In genomic region chr20:63216041-63216848, GRCh38 we compare ENCODE assay signal across 8 cellular contexts. TPM values are rescaled to one million over a fixed set of nuclear protein-coding genes. Genes with fewer than 3 reads are reported as not detected.
DNase-seq lines count a peak whose midpoint lies in the region; ATAC-seq and TF ChIP-seq lines count a peak whose summit lies in the region.

Gene YTHDF1, minus strand, starts transcription at chr20:63216131. Its CDS starts 239 bp downstream, at chr20:63215892.

- H3K27ac Mint-ChIP-seq in activated T-cell treated with anti-CD3 and anti-CD28 coated beads, Interleukin-2, amount 50 U/mL, for 24 hours = peak within 1 kb of the TSS; percentile 97

- H3K27me3 ChIP-seq in esophagus (ENCODE audit: control insufficient read depth in 1 of 2, insufficient read depth in 2 of 2, low read length in 2 of 2) = no peaks in the 10 kb centered on the region
- H3K27me3 ChIP-seq in muscle layer of colon (ENCODE audit: control insufficient read depth in 1 of 2, insufficient read depth in 2 of 2, low read length in 2 of 2) = no peaks in the 10 kb centered on the region

- no peaks in the 10 kb centered on the region for H3K9me3 Mint-ChIP-seq in activated T-cell treated with anti-CD3 and anti-CD28 coated beads, Interleukin-2, amount 50 U/mL, for 24 hours

- H3K9ac ChIP-seq in muscle layer of colon (ENCODE audit: low read length) = peak within 1 kb of the TSS; percentile 78

- peaks cover 48% of the 10 kb centered on the region for H3K4me1 Mint-ChIP-seq in activated T-cell treated with anti-CD3 and anti-CD28 coated beads, Interleukin-2, amount 50 U/mL, for 24 hours (ENCODE audit: low read depth)

- peaks cover 5 to 8% of the 10 kb centered on the region in 2 donors for H3K4me1 ChIP-seq in esophagus (ENCODE audit: control insufficient read depth in 2 of 2, insufficient read depth in 2 of 2, low read length in 1 of 2)
- H3K4me1 ChIP-seq in muscle layer of colon (ENCODE audit: insufficient read depth, low read length) = peaks cover 43% of the 10 kb centered on the region

- 1% methylated on average over 63 to 96 of the region's 96 CpGs for WGBS in esophagus, 2 donors

- no peaks in the 10 kb centered on the region for H3K27me3 Mint-ChIP-seq in activated T-cell treated with anti-CD3 and anti-CD28 coated beads, Interleukin-2, amount 50 U/mL, for 24 hours

- H3K9me3 ChIP-seq in esophagus (ENCODE audit: control insufficient read depth in 2 of 2, insufficient read depth in 1 of 2, low read depth in 1 of 2, low read length in 1 of 2) (no peaks in the 10 kb centered on the region), muscle layer of colon (ENCODE audit: low read length) (no peaks in the 10 kb centered on the region)

- DNase-seq in DMS53 treated with DMSO at 0.1 percent for 48 hours (lab: John Stamatoyannopoulos, UW; ENCODE audit: unreplicated experiment) = peak; percentile 93
- DNase-seq in KG1 (lab: John Stamatoyannopoulos, UW) = peak; percentile 91
- peak; percentile 98 for DNase-seq in activated T-cell treated with anti-CD3 and anti-CD28 coated beads, Interleukin-2, amount 50 U/mL, for 24 hours
- peak; percentile 88 for DNase-seq in stimulated activated CD8-positive, alpha-beta memory T cell treated with anti-CD3 and anti-CD28 coated beads, Interleukin-7, amount 100 ng/mL, for 1 hour (ENCODE audit: low read depth in 2 of 2)

- H3K4me3 ChIP-seq in esophagus (ENCODE audit: low read depth in 1 of 2, low read length in 2 of 2) (peak within 1 kb of the TSS; percentile 86 to 98), muscle layer of colon (ENCODE audit: low read depth in 1 of 2, low read length in 2 of 2) (peak within 1 kb of the TSS; percentile 74 to 93)

- peaks cover 4 to 7% of the 10 kb centered on the region in 2 donors for H3K36me3 ChIP-seq in esophagus (ENCODE audit: control insufficient read depth in 2 of 2, insufficient read depth in 2 of 2, low read length in 1 of 2)
- peaks cover 15% of the 10 kb centered on the region for H3K36me3 ChIP-seq in muscle layer of colon (ENCODE audit: insufficient read depth, low read length)

- peak; percentile 81 for ATAC-seq in GM21737 (IDR thresholded peaks at IDR 0.05; ENCODE audit: unreplicated experiment)

- H3K4me3 Mint-ChIP-seq in activated T-cell treated with anti-CD3 and anti-CD28 coated beads, Interleukin-2, amount 50 U/mL, for 24 hours = peak within 1 kb of the TSS; percentile 98

- peaks cover 42% of the 10 kb centered on the region for H3K36me3 Mint-ChIP-seq in activated T-cell treated with anti-CD3 and anti-CD28 coated beads, Interleukin-2, amount 50 U/mL, for 24 hours (ENCODE audit: low read depth)

- H3K27ac ChIP-seq in esophagus (ENCODE audit: low read depth in 2 of 2, low read length in 1 of 2) (peak within 1 kb of the TSS; percentile 75 to 76), muscle layer of colon (ENCODE audit: low read depth, low read length) (peak within 1 kb of the TSS; percentile 88)

TF ChIP-seq in PFSK-1, 5 proteins besides CTCF, POLR2A, EP300 and RAD21:
- TF ChIP-seq POLR2AphosphoS5 (IDR thresholded peaks at IDR 0.05; ENCODE audit: low read depth, low read length) (peak; percentile 70), FOXP2 (optimal IDR thresholded peaks at IDR 0.05; ENCODE audit: borderline replicate concordance, extremely low read depth, extremely low read length, insufficient read depth) (peak; percentile 82), TAF1 (IDR thresholded peaks at IDR 0.05; ENCODE audit: borderline replicate concordance, insufficient read depth, low read length) (0 out of 2 replicates have a peak, but pooled peaks have one; percentile 35), SIN3A (IDR thresholded peaks at IDR 0.05; ENCODE audit: borderline replicate concordance, insufficient read depth, low read length) (no peak)
- TF ChIP-seq, protein P1, sequence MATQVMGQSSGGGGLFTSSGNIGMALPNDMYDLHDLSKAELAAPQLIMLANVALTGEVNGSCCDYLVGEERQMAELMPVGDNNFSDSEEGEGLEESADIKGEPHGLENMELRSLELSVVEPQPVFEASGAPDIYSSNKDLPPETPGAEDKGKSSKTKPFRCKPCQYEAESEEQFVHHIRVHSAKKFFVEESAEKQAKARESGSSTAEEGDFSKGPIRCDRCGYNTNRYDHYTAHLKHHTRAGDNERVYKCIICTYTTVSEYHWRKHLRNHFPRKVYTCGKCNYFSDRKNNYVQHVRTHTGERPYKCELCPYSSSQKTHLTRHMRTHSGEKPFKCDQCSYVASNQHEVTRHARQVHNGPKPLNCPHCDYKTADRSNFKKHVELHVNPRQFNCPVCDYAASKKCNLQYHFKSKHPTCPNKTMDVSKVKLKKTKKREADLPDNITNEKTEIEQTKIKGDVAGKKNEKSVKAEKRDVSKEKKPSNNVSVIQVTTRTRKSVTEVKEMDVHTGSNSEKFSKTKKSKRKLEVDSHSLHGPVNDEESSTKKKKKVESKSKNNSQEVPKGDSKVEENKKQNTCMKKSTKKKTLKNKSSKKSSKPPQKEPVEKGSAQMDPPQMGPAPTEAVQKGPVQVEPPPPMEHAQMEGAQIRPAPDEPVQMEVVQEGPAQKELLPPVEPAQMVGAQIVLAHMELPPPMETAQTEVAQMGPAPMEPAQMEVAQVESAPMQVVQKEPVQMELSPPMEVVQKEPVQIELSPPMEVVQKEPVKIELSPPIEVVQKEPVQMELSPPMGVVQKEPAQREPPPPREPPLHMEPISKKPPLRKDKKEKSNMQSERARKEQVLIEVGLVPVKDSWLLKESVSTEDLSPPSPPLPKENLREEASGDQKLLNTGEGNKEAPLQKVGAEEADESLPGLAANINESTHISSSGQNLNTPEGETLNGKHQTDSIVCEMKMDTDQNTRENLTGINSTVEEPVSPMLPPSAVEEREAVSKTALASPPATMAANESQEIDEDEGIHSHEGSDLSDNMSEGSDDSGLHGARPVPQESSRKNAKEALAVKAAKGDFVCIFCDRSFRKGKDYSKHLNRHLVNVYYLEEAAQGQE (IDR thresholded peaks at IDR 0.05; ENCODE audit: insufficient read depth in 1 of 2, low read depth in 2 of 2, low read length in 2 of 2) = peak in 1 of 2 experiments; percentile 25; a peak in 1 of 4 replicates

RNA-seq across cellular contexts. Expression of gene YTHDF1, which starts in this region (rescaled TPM):
- polyA plus RNA-seq in PFSK-1 (2012; ENCODE audit: insufficient read length, low read depth) = 37.5 TPM
- polyA plus RNA-seq in esophagus = 10 to 100 TPM; 13.1 to 15.7 TPM

Comparison
In these comparisons a context has a peak if more than half of its experiments do, and no peak if none do; other contexts are left out.
1. Peak in every context shown above with its lines: DNase-seq, ATAC-seq, H3K4me3 ChIP-seq and H3K27ac ChIP-seq.